18 cellular contexts compared by ENCODE assay signal in the genomic region with DNA sequence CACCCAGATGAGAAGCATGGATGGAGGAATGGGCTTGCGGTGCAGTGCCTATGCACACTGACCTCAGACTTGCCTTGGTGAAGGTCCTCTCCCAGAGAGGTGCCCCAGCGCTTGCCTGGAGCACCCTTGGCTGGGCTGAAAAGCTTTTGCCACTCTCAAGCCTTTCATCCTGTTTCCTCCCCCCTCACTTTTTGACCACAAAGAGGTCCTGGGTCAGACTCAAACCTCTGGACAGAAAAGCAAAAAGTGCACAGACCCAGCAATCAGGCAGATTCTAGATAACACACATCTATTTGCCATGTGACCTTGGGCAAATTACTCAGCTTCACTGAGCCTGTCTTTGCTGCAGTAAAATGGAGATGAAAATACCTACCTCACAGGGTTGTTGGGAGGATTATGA. TPM values are rescaled to one million over a fixed set of nuclear protein-coding genes. Genes with fewer than 3 reads are reported as not detected.
A peak's percentile ranks its signal among the peaks of the same experiment; 100 is the strongest.
DNase-seq lines count a peak whose midpoint lies in the region; ATAC-seq and TF ChIP-seq lines count a peak whose summit lies in the region.
"Had no signal": no experiment of that assay in that cellular context is flagged by ENCODE, and none has a peak within 500 bp of the region (broad histone marks: within the 10 kb centered on the region; RNA-seq: fewer than 3 reads in every experiment).

No MANE protein-coding gene starts in this region.

- peaks cover 4% of the 10 kb centered on the region for H3K9me3 Mint-ChIP-seq in stimulated activated naive CD8-positive, alpha-beta T cell treated with anti-CD3 and anti-CD28 coated beads, Interleukin-15, Interleukin-2, amounts not matched to agents 100 ng/mL and 50 ng/mL, for 24 hours
- H3K9me3 Mint-ChIP-seq: mesothelial cell of epicardium had no signal

- no peak overlapping the region for H3K4me3 Mint-ChIP-seq in stimulated activated naive CD8-positive, alpha-beta T cell treated with anti-CD3 and anti-CD28 coated beads, Interleukin-15, Interleukin-2, amounts not matched to agents 100 ng/mL and 50 ng/mL, for 24 hours
- H3K4me3 Mint-ChIP-seq: activated naive CD4-positive, alpha-beta T cell treated with anti-CD3 and anti-CD28 coated beads for 36 hours; mesothelial cell of epicardium had no signal

- peaks cover 32% of the 10 kb centered on the region for H3K36me3 Mint-ChIP-seq in stimulated activated naive CD8-positive, alpha-beta T cell treated with anti-CD3 and anti-CD28 coated beads, Interleukin-15, Interleukin-2, amounts not matched to agents 100 ng/mL and 50 ng/mL, for 24 hours (ENCODE audit: low read depth)

- TF ChIP-seq CTCF in choroid plexus epithelial cell (conservative IDR thresholded peaks at IDR 0.05; ENCODE audit: low read depth, low read length), result no peak

- ATAC-seq in stimulated activated naive CD8-positive, alpha-beta T cell treated with anti-CD3 and anti-CD28 coated beads, Interleukin-15, Interleukin-2, amounts not matched to agents 100 U/mL and 50 U/mL, for 24 hours, result no peak
- ATAC-seq in GM19395 (IDR thresholded peaks at IDR 0.05; ENCODE audit: unreplicated experiment), result no peak
- ATAC-seq in HG02678 (IDR thresholded peaks at IDR 0.05; ENCODE audit: unreplicated experiment), result no peak

- DNase-seq in stimulated activated naive CD8-positive, alpha-beta T cell treated with anti-CD3 and anti-CD28 coated beads, Interleukin-15, Interleukin-2, amounts not matched to agents 100 U/mL and 50 U/mL, for 24 hours, result no peak
- DNase-seq in M059J (ENCODE audit: low read depth) (peak; percentile 73), choroid plexus epithelial cell (ENCODE audit: low read depth) (peak; percentile 16), activated gamma-delta T cell treated with Interleukin-2 at 50 U/mL for 16 hours (no peak)
- DNase-seq: activated naive CD4-positive, alpha-beta T cell treated with anti-CD3 and anti-CD28 coated beads for 36 hours; cerebellar nuclear complex; effector CD8-positive, alpha-beta T cell; erythroblast; heart right ventricle; left ventricle myocardium inferior; NCI-H2081 treated with DMSO at 0.1 percent for 48 hours; NCI-H446 had no signal

- H3K4me3 ChIP-seq in choroid plexus epithelial cell (ENCODE audit: low read depth, low read length), result no peak overlapping the region
- H3K4me3 ChIP-seq: heart right ventricle, left ventricle myocardium inferior, SJSA1 had no signal

- H3K27ac Mint-ChIP-seq in stimulated activated naive CD8-positive, alpha-beta T cell treated with anti-CD3 and anti-CD28 coated beads, Interleukin-15, Interleukin-2, amounts not matched to agents 100 ng/mL and 50 ng/mL, for 24 hours, result peak overlapping the region; percentile 49
- H3K27ac Mint-ChIP-seq: activated naive CD4-positive, alpha-beta T cell treated with anti-CD3 and anti-CD28 coated beads for 36 hours; mesothelial cell of epicardium had no signal

- H3K4me1 Mint-ChIP-seq in stimulated activated naive CD8-positive, alpha-beta T cell treated with anti-CD3 and anti-CD28 coated beads, Interleukin-15, Interleukin-2, amounts not matched to agents 100 ng/mL and 50 ng/mL, for 24 hours (ENCODE audit: low read depth), result peaks cover 20% of the 10 kb centered on the region
- H3K4me1 Mint-ChIP-seq: mesothelial cell of epicardium had no signal

- no peaks in the 10 kb centered on the region for H3K27me3 Mint-ChIP-seq in stimulated activated naive CD8-positive, alpha-beta T cell treated with anti-CD3 and anti-CD28 coated beads, Interleukin-15, Interleukin-2, amounts not matched to agents 100 ng/mL and 50 ng/mL, for 24 hours

RNA-seq across cellular contexts. Expression of gene TMEM35B, which starts 7.3 kb away (rescaled TPM):
- 42.5 and 51.6 TPM in 2 replicates for total RNA-seq in M059J (2014; rRNA removed; shearing (Covaris generic))

RNA-seq across cellular contexts. Expression of gene DLGAP3, which starts 48.4 kb away (rescaled TPM):
- total RNA-seq in M059J (2014; rRNA removed; shearing (Covaris generic)), result 0.05 TPM in 1 of 2 replicates, not detected in the other
- total RNA-seq: SJSA1, urinary bladder had no signal

RNA-seq across cellular contexts. Expression of gene ZMYM6, which starts 53.9 kb away (rescaled TPM):
- total RNA-seq in M059J (2014; rRNA removed; shearing (Covaris generic)), result 7.0 and 10.8 TPM in 2 replicates

Comparison
In these comparisons a context has a peak if more than half of its experiments do, and no peak if none do; other contexts are left out.
1. DNase-seq: peak in M059J (single experiment) and choroid plexus epithelial cell (single experiment); none in stimulated activated naive CD8-positive, alpha-beta T cell treated with anti-CD3 and anti-CD28 coated beads, Interleukin-15, Interleukin-2, amounts not matched to agents 100 U/mL and 50 U/mL, for 24 hours (single experiment) and activated gamma-delta T cell treated with Interleukin-2 at 50 U/mL for 16 hours (single experiment).